ENCODE assay signal across 20 cellular contexts in the genomic region with DNA sequence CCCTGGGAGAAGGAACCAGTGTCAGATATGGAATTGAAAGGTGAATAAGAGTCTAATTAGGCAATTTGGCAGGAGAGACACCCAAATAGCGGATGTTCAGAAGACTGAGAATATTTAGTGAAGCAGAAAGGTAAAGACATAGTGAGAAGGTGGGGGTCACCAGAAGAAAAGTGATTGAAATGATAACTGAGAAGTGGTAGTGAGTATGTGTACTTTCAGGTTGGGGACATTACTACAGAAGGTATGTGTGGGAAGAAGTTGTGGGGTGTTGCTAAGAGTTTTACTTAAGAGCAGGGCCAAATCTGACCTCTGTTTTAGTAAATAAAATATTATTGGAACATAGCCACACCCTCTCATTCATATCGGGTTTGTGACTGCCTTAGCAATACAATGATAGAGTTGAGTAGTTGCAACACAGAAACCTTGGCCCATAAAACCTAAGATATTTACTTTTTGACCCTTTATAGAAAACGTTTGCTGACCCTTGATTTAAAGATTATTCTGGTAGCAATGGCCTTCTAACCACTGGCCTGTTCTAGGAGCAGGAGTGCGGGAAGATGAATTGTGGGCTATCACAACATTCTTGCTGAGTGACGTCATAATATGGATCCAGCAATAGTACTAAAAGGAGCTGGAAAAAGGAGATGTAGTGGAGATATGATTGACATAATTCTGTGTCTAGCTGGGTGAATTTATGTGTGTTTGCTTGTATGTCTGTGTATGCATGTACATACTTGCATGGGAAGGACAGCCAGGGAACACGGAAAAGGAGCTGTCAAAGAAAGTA.
DNase-seq lines count a peak whose midpoint lies in the region; ATAC-seq and TF ChIP-seq lines count a peak whose summit lies in the region.
"Had no signal": no experiment of that assay in that cellular context is flagged by ENCODE, and none has a peak within 500 bp of the region (broad histone marks: within the 10 kb centered on the region; RNA-seq: fewer than 3 reads in every experiment).

No MANE protein-coding gene starts in this region.

- H3K27me3 ChIP-seq in foreskin keratinocyte (no peaks in the 10 kb centered on the region), adrenal gland (no peaks in the 10 kb centered on the region), ascending aorta (no peaks in the 10 kb centered on the region), tibial artery (no peaks in the 10 kb centered on the region)
- H3K27me3 ChIP-seq: BLaER1 treated with 17β-estradiol and CSF1 and Interleukin-3, amounts not matched to agents 10 nM and 100 nM had no signal

- H3K4me3 ChIP-seq in HEK293 (ENCODE audit: low read depth, low read length) = no peak overlapping the region
- H3K4me3 ChIP-seq in adrenal gland = no peak overlapping the region
- no peak overlapping the region for H3K4me3 ChIP-seq in ascending aorta
- no peak overlapping the region for H3K4me3 ChIP-seq in tibial artery
- H3K4me3 ChIP-seq: A549; BLaER1 treated with 17β-estradiol and CSF1 and Interleukin-3, amounts not matched to agents 10 nM and 100 nM had no signal

- H3K36me3 ChIP-seq in HEK293 (ENCODE audit: control insufficient read depth in 2 of 2, insufficient read depth in 1 of 2, low read length in 2 of 2) (no peaks in the 10 kb centered on the region), adrenal gland (replicated peaks in 1 of 2) (no peaks in the 10 kb centered on the region), ascending aorta (no peaks in the 10 kb centered on the region), tibial artery (no peaks in the 10 kb centered on the region)
- H3K36me3 ChIP-seq: BLaER1 treated with 17β-estradiol and CSF1 and Interleukin-3, amounts not matched to agents 10 nM and 100 nM had no signal

- no peak overlapping the region for H3K27ac ChIP-seq in HEK293 (ENCODE audit: extremely low read depth, low read depth, low read length)
- H3K27ac ChIP-seq in foreskin keratinocyte = no peak overlapping the region
- H3K27ac ChIP-seq in adrenal gland = no peak overlapping the region
- no peak overlapping the region for H3K27ac ChIP-seq in ascending aorta
- H3K27ac ChIP-seq in tibial artery = no peak overlapping the region
- H3K27ac ChIP-seq: A549; BLaER1 treated with 17β-estradiol and CSF1 and Interleukin-3, amounts not matched to agents 10 nM and 100 nM had no signal

- WGBS in adrenal gland, 4 donors = 71 to 73% (median 72%) methylated on average over 6 of the region's 6 CpGs

- POLR2A ChIA-PET in HEK293 (lab: Yijun Ruan, JAX) = no interaction called here

- CTCF ChIA-PET in HEK293 (lab: Yijun Ruan, JAX) = interaction anchor here (0.6 kb wide), 1 partner anchor 598 kb away, joined by 3 read pairs; no protein-coding TSS in a partner anchor

- DNase-seq in GM13977 (ENCODE audit: low spot score) (peak; percentile 3), astrocyte of the hippocampus (ENCODE audit: low read depth, low spot score) (peak; percentile 18), foreskin keratinocyte (peak in 1 of 2 donors; percentile 46), adrenal gland (no peak), ascending aorta (ENCODE audit: low spot score in 2 of 2) (no peak), tibial artery (no peak)
- DNase-seq: CD8-positive, alpha-beta memory T cell; DND-41; GOT3; NCI-H1105 treated with DMSO at 0.1 percent for 48 hours; NCI-H1694 treated with DMSO at 0.1 percent for 48 hours; NCI-H526 treated with DMSO at 0.1 percent for 48 hours; NK-92 treated with Interleukin-12 subunit alpha and Interleukin-12 subunit beta, amount 100 ng/mL, for 24 hours; OCI-M1; RPMI8226; SIG-M5 had no signal

- intact Hi-C loops in adrenal gland (cut with DNase I) (no loop called here), ascending aorta (cut with DNase I) (no loop called here), tibial artery (cut with DNase I; ENCODE audit: low total_unique reads) (no loop called here)

- ATAC-seq in foreskin keratinocyte = peak; percentile 28
- no peak for ATAC-seq in GM21447 (IDR thresholded peaks at IDR 0.05; ENCODE audit: unreplicated experiment)
- ATAC-seq: A549 had no signal

- TF ChIP-seq CTCF in GM13977 (IDR thresholded peaks at IDR 0.05; ENCODE audit: extremely low read depth, insufficient read depth, missing control alignments) (no peak), HEK293 (tag by site-specific recombination; IDR thresholded peaks at IDR 0.05) (no peak), foreskin keratinocyte (conservative IDR thresholded peaks at IDR 0.05) (no peak), adrenal gland (IDR thresholded peaks at IDR 0.05) (no peak), ascending aorta (IDR thresholded peaks at IDR 0.05) (no peak), tibial artery (IDR thresholded peaks at IDR 0.05) (no peak)

- no peak for TF ChIP-seq POLR2A in adrenal gland (IDR thresholded peaks at IDR 0.05)

- H3K4me1 ChIP-seq in HEK293 (ENCODE audit: control insufficient read depth, insufficient read depth, low read length) = no peaks in the 10 kb centered on the region
- H3K4me1 ChIP-seq in foreskin keratinocyte = no peaks in the 10 kb centered on the region
- no peaks in the 10 kb centered on the region for H3K4me1 ChIP-seq in adrenal gland (replicated peaks in 1 of 2)
- no peaks in the 10 kb centered on the region for H3K4me1 ChIP-seq in ascending aorta
- H3K4me1 ChIP-seq in tibial artery = no peaks in the 10 kb centered on the region
- H3K4me1 ChIP-seq: A549; BLaER1 treated with 17β-estradiol and CSF1 and Interleukin-3, amounts not matched to agents 10 nM and 100 nM had no signal

- in situ Hi-C loops in GM13977 (cut with MboI; ENCODE audit: low pct_unique_long_range_greater_than_20kb, low sequenced_read_pairs, unreplicated experiment) = no loop called here

- H3K9me3 ChIP-seq in HEK293 (ENCODE audit: control insufficient read depth, insufficient read depth, low read depth, low read length) (no peaks in the 10 kb centered on the region), adrenal gland (replicated peaks in 1 of 3) (no peaks in the 10 kb centered on the region), ascending aorta (no peaks in the 10 kb centered on the region), tibial artery (no peaks in the 10 kb centered on the region)
- H3K9me3 ChIP-seq: A549 had no signal

TF ChIP-seq in HEK293, 187 proteins besides CTCF, POLR2A, EP300 and RAD21:
- TF ChIP-seq, protein P1, sequence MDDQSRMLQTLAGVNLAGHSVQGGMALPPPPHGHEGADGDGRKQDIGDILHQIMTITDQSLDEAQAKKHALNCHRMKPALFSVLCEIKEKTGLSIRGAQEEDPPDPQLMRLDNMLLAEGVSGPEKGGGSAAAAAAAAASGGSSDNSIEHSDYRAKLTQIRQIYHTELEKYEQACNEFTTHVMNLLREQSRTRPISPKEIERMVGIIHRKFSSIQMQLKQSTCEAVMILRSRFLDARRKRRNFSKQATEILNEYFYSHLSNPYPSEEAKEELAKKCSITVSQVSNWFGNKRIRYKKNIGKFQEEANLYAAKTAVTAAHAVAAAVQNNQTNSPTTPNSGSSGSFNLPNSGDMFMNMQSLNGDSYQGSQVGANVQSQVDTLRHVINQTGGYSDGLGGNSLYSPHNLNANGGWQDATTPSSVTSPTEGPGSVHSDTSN (CRISPR knock-in tag; IDR thresholded peaks at IDR 0.05) = no peak
- TF ChIP-seq ZNF404 (tag by site-specific recombination; IDR thresholded peaks at IDR 0.05) = no peak
- TF ChIP-seq ZNF843 (tag by site-specific recombination; IDR thresholded peaks at IDR 0.05) = no peak
- TF ChIP-seq GLI2 (tag by site-specific recombination; IDR thresholded peaks at IDR 0.05; ENCODE audit: borderline replicate concordance, low read depth) = no peak
- no peak for TF ChIP-seq ZNF140 (tag by site-specific recombination; IDR thresholded peaks at IDR 0.05)
- TF ChIP-seq, protein P2, sequence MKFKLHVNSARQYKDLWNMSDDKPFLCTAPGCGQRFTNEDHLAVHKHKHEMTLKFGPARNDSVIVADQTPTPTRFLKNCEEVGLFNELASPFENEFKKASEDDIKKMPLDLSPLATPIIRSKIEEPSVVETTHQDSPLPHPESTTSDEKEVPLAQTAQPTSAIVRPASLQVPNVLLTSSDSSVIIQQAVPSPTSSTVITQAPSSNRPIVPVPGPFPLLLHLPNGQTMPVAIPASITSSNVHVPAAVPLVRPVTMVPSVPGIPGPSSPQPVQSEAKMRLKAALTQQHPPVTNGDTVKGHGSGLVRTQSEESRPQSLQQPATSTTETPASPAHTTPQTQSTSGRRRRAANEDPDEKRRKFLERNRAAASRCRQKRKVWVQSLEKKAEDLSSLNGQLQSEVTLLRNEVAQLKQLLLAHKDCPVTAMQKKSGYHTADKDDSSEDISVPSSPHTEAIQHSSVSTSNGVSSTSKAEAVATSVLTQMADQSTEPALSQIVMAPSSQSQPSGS (tag by site-specific recombination; IDR thresholded peaks at IDR 0.05; ENCODE audit: low read depth) = peak; percentile 58; the same call in 1 of the 2 replicates

Comparison
In these comparisons a context has a peak if more than half of its experiments do, and no peak if none do; other contexts are left out.
1. DNase-seq: peak in GM13977 (single experiment) and astrocyte of the hippocampus (single experiment); none in adrenal gland (0 of 7), ascending aorta (0 of 2) and tibial artery (0 of 2).